ENCODE assay signal across 17 cellular contexts in the genomic region with DNA sequence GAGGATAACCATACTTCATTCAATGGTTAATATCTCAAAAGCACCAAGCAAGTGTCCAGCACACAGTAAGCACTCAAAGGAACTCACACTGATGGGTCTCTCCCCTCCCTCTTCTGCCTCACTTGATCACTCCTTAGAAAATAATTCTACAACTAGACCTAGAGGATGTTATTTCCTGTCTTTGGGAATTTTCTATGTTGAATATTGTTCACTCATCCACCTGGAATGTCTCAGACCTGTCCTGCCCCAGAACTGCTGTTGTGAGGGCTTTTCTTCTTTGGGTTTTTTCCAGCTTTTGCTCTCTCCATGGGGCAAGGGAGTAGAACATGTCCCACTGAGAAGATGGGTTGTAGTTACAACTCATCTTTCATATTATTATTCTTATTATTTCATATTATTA. TPM values are rescaled to one million over a fixed set of nuclear protein-coding genes. Genes with fewer than 3 reads are reported as not detected.
DNase-seq lines count a peak whose midpoint lies in the region; ATAC-seq and TF ChIP-seq lines count a peak whose summit lies in the region.
"Had no signal": no experiment of that assay in that cellular context is flagged by ENCODE, and none has a peak within 500 bp of the region (broad histone marks: within the 10 kb centered on the region; RNA-seq: fewer than 3 reads in every experiment).

No MANE protein-coding gene starts in this region.

- DNase-seq in H9 (no peak), NCI-H226 (peak; percentile 23), endodermal cell (no peak), mesothelial cell of epicardium (ENCODE audit: low spot score in 2 of 2, unreplicated experiment in 2 of 2) (no peak), HK-2 (ENCODE audit: unreplicated experiment) (no peak)
- DNase-seq: BE2C; CD4-positive, alpha-beta memory T cell; DMS79 had no signal

- no peaks in the 10 kb centered on the region for H3K9me3 Mint-ChIP-seq in H9
- H3K9me3 Mint-ChIP-seq in endodermal cell: no peaks in the 10 kb centered on the region
- no peaks in the 10 kb centered on the region for H3K9me3 Mint-ChIP-seq in mesothelial cell of epicardium
- H3K9me3 Mint-ChIP-seq: CD4-positive, alpha-beta memory T cell; GM23338 had no signal

- no peaks in the 10 kb centered on the region for H3K79me2 ChIP-seq in H9 (ENCODE audit: insufficient read depth, low read length)

- H4K8ac ChIP-seq in H9 (replicated peaks; ENCODE audit: insufficient read length, low read depth, low read length): no peak overlapping the region

- no peak overlapping the region for H3K56ac ChIP-seq in H9 (ENCODE audit: insufficient read length, low read depth, low read length)

- no peak overlapping the region for H2AFZ ChIP-seq in H9 (ENCODE audit: low read length)
- H2AFZ ChIP-seq: GM23338 had no signal

- H4K91ac ChIP-seq in H9 (ENCODE audit: insufficient read length, low read depth, low read length): no peak overlapping the region

- H3K27ac ChIP-seq in H9 (ENCODE audit: insufficient read length, low read depth, low read length) (no peak overlapping the region), endodermal cell (ENCODE audit: low read depth, low read length) (no peak overlapping the region)
- H3K27ac ChIP-seq: A549, C4-2B, HL-60 had no signal

- H2BK120ac ChIP-seq in H9 (ENCODE audit: low read depth, low read length, poor library complexity, severe bottlenecking): no peak overlapping the region

- H3K4ac ChIP-seq in H9 (ENCODE audit: low read depth, low read length): no peak overlapping the region

- no peaks in the 10 kb centered on the region for H3K79me1 ChIP-seq in H9 (ENCODE audit: insufficient read depth, low read depth, low read length, poor library complexity, severe bottlenecking)

- H3T11ph ChIP-seq in H9 (ENCODE audit: low read length): no peak overlapping the region

- H3K36me3 Mint-ChIP-seq in H9 (ENCODE audit: insufficient read depth in 1 of 3, low read depth in 3 of 3) (peaks cover 4 to 61% (median 47%) of the 10 kb centered on the region in 3 experiments; a peak in 5 of 7 replicates), endodermal cell (ENCODE audit: low read depth) (peaks cover 58% of the 10 kb centered on the region), mesothelial cell of epicardium (peaks cover 38% of the 10 kb centered on the region)

- H2BK15ac ChIP-seq in H9 (ENCODE audit: low read depth, low read length): no peak overlapping the region

- H4K5ac ChIP-seq in H9 (ENCODE audit: insufficient read length, low read depth, low read length): no peak overlapping the region

- H3K23me2 ChIP-seq in H9 (ENCODE audit: insufficient read length, low read depth, low read length, poor library complexity, severe bottlenecking): no peaks in the 10 kb centered on the region

- peak overlapping the region in 2 of 3 experiments; percentile 29 to 77; a peak in 1 of 7 replicates for H3K27ac Mint-ChIP-seq in H9
- peak overlapping the region; percentile 36 for H3K27ac Mint-ChIP-seq in endodermal cell
- H3K27ac Mint-ChIP-seq in mesothelial cell of epicardium: peak overlapping the region; percentile 28
- H3K27ac Mint-ChIP-seq: GM23338 had no signal

- peaks cover 7 to 17% of the 10 kb centered on the region in 2 experiments; a peak in 3 of 4 replicates for H3K4me1 Mint-ChIP-seq in H9
- peaks cover 13% of the 10 kb centered on the region for H3K4me1 Mint-ChIP-seq in endodermal cell
- peaks cover 12% of the 10 kb centered on the region for H3K4me1 Mint-ChIP-seq in mesothelial cell of epicardium
- H3K4me1 Mint-ChIP-seq: GM23338 had no signal

- H3K27me3 Mint-ChIP-seq in H9 (ENCODE audit: low read depth): no peaks in the 10 kb centered on the region
- no peaks in the 10 kb centered on the region for H3K27me3 Mint-ChIP-seq in endodermal cell (ENCODE audit: insufficient read depth)
- no peaks in the 10 kb centered on the region for H3K27me3 Mint-ChIP-seq in mesothelial cell of epicardium (ENCODE audit: low read depth)
- H3K27me3 Mint-ChIP-seq: CD4-positive, alpha-beta memory T cell had no signal

- no peak for ATAC-seq in GM21737 (IDR thresholded peaks at IDR 0.05; ENCODE audit: unreplicated experiment)
- ATAC-seq in GM18520 (IDR thresholded peaks at IDR 0.05; ENCODE audit: unreplicated experiment): no peak
- ATAC-seq in GM19467 (IDR thresholded peaks at IDR 0.05; ENCODE audit: unreplicated experiment): no peak
- ATAC-seq: A549, GM23338, K562 had no signal

- H2AK5ac ChIP-seq in H9 (ENCODE audit: insufficient read length, low read length): no peak overlapping the region

- H2BK12ac ChIP-seq in H9 (ENCODE audit: insufficient read length, low read depth, low read length): no peak overlapping the region

- H3K4me2 ChIP-seq in H9 (ENCODE audit: insufficient read depth, insufficient read length, low read length): no peak overlapping the region
- H3K4me2 ChIP-seq: A549, GM23338 had no signal

- H3K9ac ChIP-seq in H9 (ENCODE audit: extremely low read depth, insufficient read length, low read length) (no peak overlapping the region), endodermal cell (ENCODE audit: extremely low read depth, low read length, poor library complexity, severe bottlenecking) (no peak overlapping the region)

- H4K20me1 ChIP-seq in H9 (ENCODE audit: control insufficient read depth, insufficient read depth, insufficient read length): no peaks in the 10 kb centered on the region

- H3K4me1 ChIP-seq in H9 (ENCODE audit: insufficient read depth, low read length): no peaks in the 10 kb centered on the region
- H3K4me1 ChIP-seq in endodermal cell (ENCODE audit: control insufficient read depth, insufficient read depth, low read length): no peaks in the 10 kb centered on the region
- H3K4me1 ChIP-seq: A549, BE2C had no signal

- H3K4me3 Mint-ChIP-seq in H9: no peak overlapping the region
- H3K4me3 Mint-ChIP-seq in endodermal cell: no peak overlapping the region
- no peak overlapping the region for H3K4me3 Mint-ChIP-seq in mesothelial cell of epicardium
- H3K4me3 Mint-ChIP-seq: CD4-positive, alpha-beta memory T cell; GM23338 had no signal

- peaks cover 62% of the 10 kb centered on the region for H3K36me3 ChIP-seq in endodermal cell (ENCODE audit: control insufficient read depth, insufficient read depth, low read length)

- no peak overlapping the region for H3K23ac ChIP-seq in H9 (ENCODE audit: insufficient read length, low read depth, low read length)

- H3K18ac ChIP-seq in H9 (ENCODE audit: insufficient read length, low read depth, low read length): no peak overlapping the region

- no peak overlapping the region for H3K4me3 ChIP-seq in endodermal cell (ENCODE audit: low read length)
- H3K4me3 ChIP-seq: A549, GM23338, HAP-1, K562 had no signal

- no peak for TF ChIP-seq CTCF in H9 (conservative IDR thresholded peaks at IDR 0.05)
- no peak for TF ChIP-seq CTCF in endodermal cell (conservative IDR thresholded peaks at IDR 0.05)
- no peak for TF ChIP-seq CTCF in mesothelial cell of epicardium (IDR thresholded peaks at IDR 0.05; ENCODE audit: unreplicated experiment)

- H3K9me3 ChIP-seq in H9 (ENCODE audit: control insufficient read depth, low read depth, low read length): no peaks in the 10 kb centered on the region
- no peaks in the 10 kb centered on the region for H3K9me3 ChIP-seq in endodermal cell (ENCODE audit: control insufficient read depth, low read length)
- H3K9me3 ChIP-seq: A549, BE2C, HAP-1 had no signal

- no peak overlapping the region for H2BK20ac ChIP-seq in H9 (ENCODE audit: low read depth, low read length, poor library complexity, severe bottlenecking)

- no peak overlapping the region for H3K14ac ChIP-seq in H9 (ENCODE audit: insufficient read depth, low read length)

- no peak overlapping the region for H2BK5ac ChIP-seq in H9 (ENCODE audit: insufficient read length, low read length)

- H3K27me3 ChIP-seq in H9 (ENCODE audit: insufficient read depth, low read length): no peaks in the 10 kb centered on the region
- H3K27me3 ChIP-seq in endodermal cell (ENCODE audit: control insufficient read depth, insufficient read depth, low read length, poor library complexity, severe bottlenecking): no peaks in the 10 kb centered on the region
- H3K27me3 ChIP-seq: BE2C had no signal

RNA-seq across cellular contexts. Expression of a gene that starts 25.3 kb away (rescaled TPM):
- total RNA-seq in H9 (2021): 1.3 and 1.7 TPM in 2 replicates
- total RNA-seq in endodermal cell: 1 to 10 TPM; 3.0 to 5.9 TPM
- 1.4 TPM for polyA plus RNA-seq in endodermal cell (2013, experiment 1 of 2)
- 1.7 TPM for polyA plus RNA-seq in endodermal cell (2013, experiment 2 of 2)
- total RNA-seq in mesothelial cell of epicardium: 0.82 to 0.88 TPM (median 0.83 TPM) in 3 replicates
- total RNA-seq: CD4-positive, alpha-beta memory T cell had no signal
- polyA plus RNA-seq: CD4-positive, alpha-beta memory T cell had no signal
